In the genomic region with DNA sequence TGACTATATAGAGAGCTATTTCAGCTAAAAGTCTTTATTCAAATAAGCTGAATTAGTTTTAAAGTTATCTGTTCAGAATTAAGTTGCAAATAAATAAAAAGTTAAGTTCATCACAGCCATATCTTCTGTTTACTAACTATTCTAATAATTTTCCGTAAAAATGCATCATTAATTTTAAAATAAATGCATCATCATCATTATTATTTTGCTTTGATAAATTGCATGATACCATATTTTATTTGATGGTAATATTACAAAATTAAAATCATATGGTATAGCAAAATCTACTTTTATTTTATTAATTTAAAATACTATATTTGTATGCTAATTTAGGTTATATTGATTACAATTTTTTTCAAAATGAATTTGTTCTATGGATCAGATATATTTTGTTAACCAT, we compare ENCODE assay signal across 19 cellular contexts.
DNase-seq lines count a peak whose midpoint lies in the region; FAIRE-seq and TF ChIP-seq lines count a peak whose summit lies in the region.
"Had no signal": no experiment of that assay in that cellular context is flagged by ENCODE, and none has a peak within 500 bp of the region (broad histone marks: within the 10 kb centered on the region; RNA-seq: fewer than 3 reads in every experiment).

No MANE protein-coding gene starts in this region.

- H3K4me1 ChIP-seq in kidney (ENCODE audit: control insufficient read depth in 1 of 2, insufficient read depth in 1 of 2, low read depth in 1 of 2, low read length in 2 of 2) = no peaks in the 10 kb centered on the region
- H3K4me1 ChIP-seq: BLaER1 treated with 17β-estradiol and CSF1 and Interleukin-3, amounts not matched to agents 10 nM and 100 nM had no signal

- FAIRE-seq in G401.6 (lab: Jason Lieb, UNC) (peak; percentile 74), colon (lab: Jason Lieb, UNC) (peak; percentile 93), kidney (lab: Jason Lieb, UNC) (peak; percentile 88)
- FAIRE-seq: GM12892, GM19239, H1 had no signal

- DNase-seq in kidney (no peak), COLO668 (lab: John Stamatoyannopoulos, UW; ENCODE audit: unreplicated experiment) (no peak), islet precursor cell (no peak), pons (ENCODE audit: low spot score) (no peak)
- DNase-seq: Calu3; CD4-positive, alpha-beta T cell; CD8-positive, alpha-beta memory T cell; COR-L47; DMS53; DMS79 treated with DMSO at 0.1 percent for 48 hours; GM23248; H7; HCEC 1CT had no signal

- no peak for TF ChIP-seq CTCF in kidney (IDR thresholded peaks at IDR 0.05; ENCODE audit: borderline replicate concordance, extremely low read depth, insufficient read depth)

- H3K4me3 ChIP-seq in kidney (ENCODE audit: low read length in 2 of 2) = no peak overlapping the region
- H3K4me3 ChIP-seq: BLaER1 treated with 17β-estradiol and CSF1 and Interleukin-3, amounts not matched to agents 10 nM and 100 nM; GM23248 had no signal

- H3K27ac ChIP-seq in kidney (ENCODE audit: low read depth in 2 of 2, low read length in 2 of 2) = no peak overlapping the region
- H3K27ac ChIP-seq: BLaER1 treated with 17β-estradiol and CSF1 and Interleukin-3, amounts not matched to agents 10 nM and 100 nM; GM23248 had no signal

- no peak overlapping the region for H3K9ac ChIP-seq in kidney (ENCODE audit: low read length in 2 of 2)
- H3K9ac ChIP-seq: BLaER1 treated with 17β-estradiol and CSF1 and Interleukin-3, amounts not matched to agents 10 nM and 100 nM; GM23248 had no signal

- no peaks in the 10 kb centered on the region for H3K36me3 ChIP-seq in kidney (ENCODE audit: control insufficient read depth in 1 of 2, insufficient read depth in 2 of 2, low read length in 2 of 2)
- H3K36me3 ChIP-seq: BLaER1 treated with 17β-estradiol and CSF1 and Interleukin-3, amounts not matched to agents 10 nM and 100 nM had no signal

- intact Hi-C loops in kidney (cut with DNase I) = no loop called here

- H3K9me3 ChIP-seq in kidney (ENCODE audit: control insufficient read depth in 1 of 2, low read length in 2 of 2) = no peaks in the 10 kb centered on the region
- H3K9me3 ChIP-seq: BLaER1 treated with 17β-estradiol and CSF1 and Interleukin-3, amounts not matched to agents 10 nM and 100 nM had no signal
